ENCODE assay signal across 8 cellular contexts in genomic region chr19:21021238-21021637, GRCh38. TPM values are rescaled to one million over a fixed set of nuclear protein-coding genes. Genes with fewer than 3 reads are reported as not detected.
A peak's percentile ranks its signal among the peaks of the same experiment; 100 is the strongest.
DNase-seq lines count a peak whose midpoint lies in the region; ATAC-seq, FAIRE-seq and TF ChIP-seq lines count a peak whose summit lies in the region.
"Not testable (repeated sequence)": the region's sequence is repeated elsewhere in the genome, so short reads cannot be mapped to it uniquely, and the experiment has no call there.

No MANE protein-coding gene starts in this region.

- 45% methylated on average over 11 of the region's 11 CpGs for WGBS in A549 (ENCODE audit: missing lambda C conversion rate)
- 17 to 18% methylated on average over 11 of the region's 11 CpGs for WGBS in heart right ventricle, 2 donors

- H3K4me1 ChIP-seq in A549; colonic mucosa; mucosa of rectum (ENCODE audit: control insufficient read depth in 2 of 2, insufficient read depth in 2 of 2, low read length in 2 of 2); skeletal muscle tissue (ENCODE audit: control insufficient read depth in 3 of 3, insufficient read depth in 3 of 3, low read length in 3 of 3): not testable (repeated sequence)
- H3K4me1 ChIP-seq in heart right ventricle, result peaks cover 0 to 29% (median 11%) of the 10 kb centered on the region in 9 donors

- H3K27me3 Mint-ChIP-seq in activated T-cell treated with anti-CD3 and anti-CD28 coated beads, Interleukin-2, amount 50 U/mL, for 72 hours (ENCODE audit: low read depth), result not testable (repeated sequence)

- H3K4me3 Mint-ChIP-seq in activated T-cell treated with anti-CD3 and anti-CD28 coated beads, Interleukin-2, amount 50 U/mL, for 72 hours, result peak overlapping the region; percentile 100

- CTCF ChIA-PET in A549 (lab: Yijun Ruan, JAX), result not testable (repeated sequence)

- POLR2A ChIA-PET in A549 (lab: Yijun Ruan, JAX), result interaction anchor here (1.1 to 1.9 kb wide), 3 partner anchors 61 to 1245 kb away, joined by 3 to 10 read pairs (median 9); partner anchors contain the start of genes ZNF431 and ZNF714

- peak overlapping the region; percentile 99 for H3K27ac Mint-ChIP-seq in activated T-cell treated with anti-CD3 and anti-CD28 coated beads, Interleukin-2, amount 50 U/mL, for 72 hours

- peak in 1 of 2 experiments; percentile 33; a peak in 2 of 6 replicates for ATAC-seq in A549
- ATAC-seq in GM21723 (IDR thresholded peaks at IDR 0.05; ENCODE audit: unreplicated experiment), result peak; percentile 6
- not testable (repeated sequence) for ATAC-seq in activated T-cell treated with anti-CD3 and anti-CD28 coated beads, Interleukin-2, amount 50 U/mL, for 72 hours (replicated peaks in 1 of 2)
- ATAC-seq in heart right ventricle, result peak in 2 of 8 donors; percentile 15 to 20

- not testable (repeated sequence) for H3K36me3 ChIP-seq in colonic mucosa; skeletal muscle tissue (ENCODE audit: control insufficient read depth in 3 of 3, insufficient read depth in 3 of 3, low read length in 3 of 3)
- H3K36me3 ChIP-seq in heart right ventricle (peaks cover 0 to 40% (median 10%) of the 10 kb centered on the region in 9 donors), mucosa of rectum (ENCODE audit: control insufficient read depth in 2 of 2, insufficient read depth in 2 of 2, low read length in 2 of 2) (peaks cover 4 to 14% of the 10 kb centered on the region in 2 donors)

- H3K4me3 ChIP-seq in A549, result peak overlapping the region; percentile 79
- peak overlapping the region; percentile 79 for H3K4me3 ChIP-seq in colonic mucosa
- H3K4me3 ChIP-seq in heart right ventricle, result peak overlapping the region; percentile 77 to 99 (median 88)
- H3K4me3 ChIP-seq in mucosa of rectum (ENCODE audit: low read length in 2 of 2), result peak overlapping the region; percentile 95
- H3K4me3 ChIP-seq in skeletal muscle tissue (ENCODE audit: low read length in 3 of 3), result peak overlapping the region; percentile 90 to 98 (median 93)

- H3K27me3 ChIP-seq in colonic mucosa; heart right ventricle; mucosa of rectum (ENCODE audit: control insufficient read depth in 2 of 2, insufficient read depth in 2 of 2, low read length in 2 of 2); skeletal muscle tissue (ENCODE audit: control insufficient read depth in 3 of 3, insufficient read depth in 3 of 3, low read length in 3 of 3): not testable (repeated sequence)

- TF ChIP-seq CTCF in A549 (IDR thresholded peaks at IDR 0.05); colonic mucosa (IDR thresholded peaks at IDR 0.05); heart right ventricle (IDR thresholded peaks at IDR 0.05): not testable (repeated sequence)

- not testable (repeated sequence) for FAIRE-seq in A549 (lab: Jason Lieb, UNC)

- H3K9ac ChIP-seq in colonic mucosa (ENCODE audit: low read depth in 2 of 2, low read length in 2 of 2), result peak overlapping the region; percentile 83 to 91
- H3K9ac ChIP-seq in mucosa of rectum (ENCODE audit: low read depth in 1 of 2, low read length in 2 of 2), result peak overlapping the region; percentile 83 to 89
- peak overlapping the region; percentile 88 to 95 (median 89) for H3K9ac ChIP-seq in skeletal muscle tissue (ENCODE audit: low read depth in 1 of 3, low read length in 3 of 3)

- not testable (repeated sequence) for DNase-seq in A549 (ENCODE audit: low read depth in 1 of 2, low spot score in 1 of 2); activated T-cell treated with anti-CD3 and anti-CD28 coated beads, Interleukin-2, amount 50 U/mL, for 72 hours; colonic mucosa; heart right ventricle
- peak; percentile 54 for DNase-seq in OCI-M1 (lab: John Stamatoyannopoulos, UW)

- H3K36me3 Mint-ChIP-seq in activated T-cell treated with anti-CD3 and anti-CD28 coated beads, Interleukin-2, amount 50 U/mL, for 72 hours (ENCODE audit: insufficient read depth in 2 of 2), result peaks cover 12 to 31% of the 10 kb centered on the region in 2 donors

- H3K4me1 Mint-ChIP-seq in activated T-cell treated with anti-CD3 and anti-CD28 coated beads, Interleukin-2, amount 50 U/mL, for 72 hours (ENCODE audit: low read depth), result peaks cover 55% of the 10 kb centered on the region

- H3K27ac ChIP-seq in A549 (peak overlapping the region; percentile 81 to 92), colonic mucosa (peak overlapping the region; percentile 79), heart right ventricle (peak overlapping the region in 8 of 10 donors; percentile 79 to 94 (median 86)), mucosa of rectum (ENCODE audit: low read depth in 2 of 2, low read length in 2 of 2) (peak overlapping the region; percentile 86 to 91), skeletal muscle tissue (ENCODE audit: low read depth, low read length) (peak overlapping the region; percentile 85)

- H3K9me3 ChIP-seq in A549; colonic mucosa; heart right ventricle; mucosa of rectum (ENCODE audit: control insufficient read depth in 2 of 2, low read length in 2 of 2); skeletal muscle tissue (ENCODE audit: control insufficient read depth in 3 of 3, low read length in 3 of 3): not testable (repeated sequence)

- peak overlapping the region; percentile 69 for H3K4me2 ChIP-seq in A549

- TF ChIP-seq POLR2A in A549 (IDR thresholded peaks at IDR 0.05; ENCODE audit: low read length), result not testable (repeated sequence)

- TF ChIP-seq EP300 in A549 (IDR thresholded peaks at IDR 0.05), result not testable (repeated sequence)

- intact Hi-C loops in colonic mucosa (cut with DNase I), result not testable (repeated sequence)
- intact Hi-C loops in heart right ventricle (cut with DNase I), result loop anchor here in 1 of 10 donors (5.0 kb wide), 1 partner anchor 121 kb away; the partner anchor contains the start of gene ZNF431

- not testable (repeated sequence) for H3K9me3 Mint-ChIP-seq in activated T-cell treated with anti-CD3 and anti-CD28 coated beads, Interleukin-2, amount 50 U/mL, for 72 hours

- not testable (repeated sequence) for TF ChIP-seq RAD21 in A549 (conservative IDR thresholded peaks at IDR 0.05 in 1 of 2, IDR thresholded peaks at IDR 0.05 in 1 of 2)

RNA-seq across cellular contexts. Expression of gene ZNF430, which starts 0.8 kb away (rescaled TPM):
- polyA plus RNA-seq in A549 (2011; rRNA removed), result 3.6 and 4.8 TPM in 2 replicates
- 1.8 and 2.1 TPM in 2 replicates for polyA plus RNA-seq in A549 (2012; cell fraction: cytosol; rRNA removed)
- polyA plus RNA-seq in A549 (2012; cell fraction: nucleus; rRNA removed), result 1.3 and 2.5 TPM in 2 replicates
- polyA plus RNA-seq in A549 (2017; fragmentation: RNase III; extraction: RNeasy Plus Mini Kit Qiagen cat#74134 plus additional on column Dnase treatment), result 2.0 to 3.2 TPM (median 2.9 TPM) in 3 replicates
- 5.4 and 6.4 TPM in 2 replicates for polyA minus RNA-seq in A549 (2011; rRNA and poly(A)+ RNA removed)
- 10 to 100 TPM; 25.9 to 27.7 TPM for total RNA-seq in activated T-cell treated with anti-CD3 and anti-CD28 coated beads, Interleukin-2, amount 50 U/mL, for 72 hours
- total RNA-seq in colonic mucosa, result 10 to 100 TPM in 1 of 2 donors, 1 to 10 TPM in 1; 7.7 to 11.7 TPM
- total RNA-seq in heart right ventricle, result 1 to 10 TPM; 3.1 to 5.7 (median 4.2) TPM
- polyA plus RNA-seq in heart right ventricle, result 1 to 10 TPM; 1.0 to 2.0 TPM
- 13.6 TPM for total RNA-seq in skeletal muscle tissue
